14 cellular contexts compared by ENCODE assay signal in the genomic region with DNA sequence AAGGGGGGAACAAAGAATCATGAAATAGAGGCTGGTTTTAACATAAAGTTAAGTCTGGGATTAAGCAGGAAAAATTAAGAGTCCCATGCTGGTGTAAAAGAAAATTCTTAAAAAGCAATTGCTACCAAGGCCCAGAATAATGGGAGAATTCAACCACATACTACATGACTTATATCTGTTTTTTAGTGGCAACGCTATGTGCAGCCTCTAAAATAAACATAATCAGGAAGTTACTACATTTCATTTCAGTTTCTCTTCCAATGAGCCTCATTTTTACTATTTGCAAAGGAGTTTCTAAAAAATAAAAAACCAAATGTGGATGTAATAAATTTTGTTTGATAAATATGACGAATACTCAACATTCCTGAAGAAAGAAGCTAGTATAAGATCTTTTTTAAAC. TPM values are rescaled to one million over a fixed set of nuclear protein-coding genes. Genes with fewer than 3 reads are reported as not detected.
DNase-seq lines count a peak whose midpoint lies in the region; ATAC-seq and TF ChIP-seq lines count a peak whose summit lies in the region.
"Had no signal": no experiment of that assay in that cellular context is flagged by ENCODE, and none has a peak within 500 bp of the region (broad histone marks: within the 10 kb centered on the region; RNA-seq: fewer than 3 reads in every experiment).

No MANE protein-coding gene starts in this region.

- H3K36me3 ChIP-seq in adrenal gland (replicated peaks in 1 of 2), result no peaks in the 10 kb centered on the region
- H3K36me3 ChIP-seq: BLaER1 had no signal

- TF ChIP-seq CTCF in fibroblast of villous mesenchyme (IDR thresholded peaks at IDR 0.05; ENCODE audit: insufficient read depth, low read depth, low read length), result no peak
- TF ChIP-seq CTCF in adrenal gland (IDR thresholded peaks at IDR 0.05), result no peak

- 47 to 54% (median 52%) methylated on average over 2 of the region's 2 CpGs for WGBS in adrenal gland, 4 donors

- no peaks in the 10 kb centered on the region for H3K27me3 Mint-ChIP-seq in central memory CD8-positive, alpha-beta T cell
- H3K27me3 Mint-ChIP-seq: IgD-negative memory B cell had no signal

- H3K4me3 ChIP-seq in fibroblast of villous mesenchyme (ENCODE audit: low read depth, low read length) (no peak overlapping the region), adrenal gland (no peak overlapping the region)
- H3K4me3 ChIP-seq: BLaER1 had no signal

- DNase-seq in NOMO-1 treated with DMSO at 0.1 percent for 48 hours (lab: John Stamatoyannopoulos, UW; ENCODE audit: unreplicated experiment), result peak; percentile 9
- DNase-seq in NOMO-1 treated with dmso at 0.1 percent for 144 hours (lab: John Stamatoyannopoulos, UW; ENCODE audit: unreplicated experiment), result no peak
- no peak for DNase-seq in central memory CD8-positive, alpha-beta T cell (ENCODE audit: low spot score in 2 of 2)
- peak; percentile 26 for DNase-seq in fibroblast of villous mesenchyme (ENCODE audit: low read depth)
- DNase-seq in adrenal gland, result no peak
- no peak for DNase-seq in islet precursor cell
- no peak for DNase-seq in kidney glomerular epithelial cell (lab: John Stamatoyannopoulos, UW)
- DNase-seq: 8988T, AML-193, DMS53, GF-D8 had no signal

- peaks cover 3% of the 10 kb centered on the region for H3K36me3 Mint-ChIP-seq in central memory CD8-positive, alpha-beta T cell (ENCODE audit: insufficient read depth)
- H3K36me3 Mint-ChIP-seq: IgD-negative memory B cell had no signal

- no peaks in the 10 kb centered on the region for H3K9me3 ChIP-seq in adrenal gland (replicated peaks in 1 of 3)
- H3K9me3 ChIP-seq: BLaER1 had no signal

- no peaks in the 10 kb centered on the region for H3K9me3 Mint-ChIP-seq in central memory CD8-positive, alpha-beta T cell

- H3K27ac Mint-ChIP-seq in central memory CD8-positive, alpha-beta T cell (ENCODE audit: low read depth), result peak overlapping the region; percentile 33
- H3K27ac Mint-ChIP-seq: IgD-negative memory B cell had no signal

- H3K27ac ChIP-seq in adrenal gland, result no peak overlapping the region
- H3K27ac ChIP-seq: BLaER1 had no signal

- H3K4me1 ChIP-seq in adrenal gland (replicated peaks in 1 of 2), result peaks cover 9 to 12% of the 10 kb centered on the region in 2 donors
- H3K4me1 ChIP-seq: BLaER1 had no signal

- ATAC-seq in central memory CD8-positive, alpha-beta T cell (replicated peaks; ENCODE audit: extremely low read depth, poor library complexity, severe bottlenecking), result no peak
- ATAC-seq: HCT116 had no signal

- TF ChIP-seq POLR2A in adrenal gland (IDR thresholded peaks at IDR 0.05), result no peak

- peaks cover 4% of the 10 kb centered on the region for H3K4me1 Mint-ChIP-seq in central memory CD8-positive, alpha-beta T cell
- H3K4me1 Mint-ChIP-seq: IgD-negative memory B cell had no signal

- intact Hi-C loops in adrenal gland (cut with DNase I), result no loop called here

- no peaks in the 10 kb centered on the region for H3K27me3 ChIP-seq in adrenal gland
- H3K27me3 ChIP-seq: BLaER1 had no signal

- H3K4me3 Mint-ChIP-seq in central memory CD8-positive, alpha-beta T cell, result no peak overlapping the region
- H3K4me3 Mint-ChIP-seq: IgD-negative memory B cell had no signal

RNA-seq across cellular contexts. Expression of gene CPNE8, which starts 58.1 kb away (rescaled TPM):
- total RNA-seq in fibroblast of villous mesenchyme, result 12.6 and 21.2 TPM in 2 replicates
- total RNA-seq in adrenal gland, result 10 to 100 TPM; 11.4 to 36.3 (median 20.4) TPM
- 10 to 100 TPM in 1 of 3 donors, 1 to 10 TPM in 2; 8.6 to 10.5 (median 8.7) TPM for polyA plus RNA-seq in adrenal gland

Comparison
In these comparisons a context has a peak if more than half of its experiments do, and no peak if none do; other contexts are left out.
1. DNase-seq: peak in NOMO-1 treated with DMSO at 0.1 percent for 48 hours (single experiment) and fibroblast of villous mesenchyme (single experiment); none in NOMO-1 treated with dmso at 0.1 percent for 144 hours (single experiment), central memory CD8-positive, alpha-beta T cell (0 of 2), adrenal gland (0 of 7), islet precursor cell (single experiment) and kidney glomerular epithelial cell (single experiment).